22 cellular contexts compared by ENCODE assay signal in the genomic region with DNA sequence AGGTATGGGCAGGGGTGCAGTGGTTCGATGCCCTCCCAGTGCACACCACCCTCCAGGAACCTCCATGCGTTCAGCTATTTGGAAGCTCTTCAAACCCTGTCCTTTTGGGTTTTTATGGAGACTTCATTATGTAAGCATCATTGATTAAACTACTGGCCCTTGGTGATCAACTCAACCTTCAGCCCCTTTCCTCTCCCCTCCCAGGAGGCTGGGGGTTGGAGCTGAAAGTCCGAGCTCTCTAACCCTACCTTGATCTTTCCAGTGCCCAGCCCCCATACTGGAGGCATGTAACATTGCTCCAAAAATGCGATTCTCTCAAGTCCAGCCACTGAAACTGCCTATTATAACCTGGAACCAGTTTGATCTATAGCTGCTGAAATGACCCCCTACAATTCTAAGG.
A peak's percentile ranks its signal among the peaks of the same experiment; 100 is the strongest.
DNase-seq lines count a peak whose midpoint lies in the region; ATAC-seq, FAIRE-seq and TF ChIP-seq lines count a peak whose summit lies in the region.
"Had no signal": no experiment of that assay in that cellular context is flagged by ENCODE, and none has a peak within 500 bp of the region (broad histone marks: within the 10 kb centered on the region; RNA-seq: fewer than 3 reads in every experiment).

No MANE protein-coding gene starts in this region.

- TF ChIP-seq POLR2A in HepG2 (IDR thresholded peaks at IDR 0.05; ENCODE audit: insufficient read depth in 1 of 2, low read depth in 2 of 2, low read length in 2 of 2) (no peak), right lobe of liver (IDR thresholded peaks at IDR 0.05) (no peak)

- H3K27me3 Mint-ChIP-seq in stimulated activated memory B cell treated with anti-CD40 and anti-IgM and Interleukin-4, amounts not matched to agents 10 μg/mL and 1 μg/mL and 100 μg/mL, for 72 hours = no peaks in the 10 kb centered on the region
- H3K27me3 Mint-ChIP-seq: B cell had no signal

- H3K36me3 ChIP-seq in HepG2 (replicated peaks in 1 of 2; ENCODE audit: control insufficient read depth in 1 of 2, insufficient read depth in 2 of 2, low read length in 2 of 2) (no peaks in the 10 kb centered on the region), right lobe of liver (no peaks in the 10 kb centered on the region), left ventricle myocardium inferior (no peaks in the 10 kb centered on the region)
- H3K36me3 ChIP-seq: BLaER1 treated with 17β-estradiol and CSF1 and Interleukin-3, amounts not matched to agents 10 nM and 100 nM had no signal

- H3K9me3 ChIP-seq in HepG2 (ENCODE audit: low read length) = no peaks in the 10 kb centered on the region
- H3K9me3 ChIP-seq in right lobe of liver = no peaks in the 10 kb centered on the region
- no peaks in the 10 kb centered on the region for H3K9me3 ChIP-seq in left ventricle myocardium inferior (replicated peaks)
- H3K9me3 ChIP-seq: A549; BLaER1 treated with 17β-estradiol and CSF1 and Interleukin-3, amounts not matched to agents 10 nM and 100 nM; Caco-2 had no signal

- ATAC-seq in HepG2 = peak; percentile 60
- ATAC-seq in right lobe of liver = peak; percentile 6 to 74 (median 40)
- ATAC-seq in stimulated activated memory B cell treated with anti-CD40 and anti-IgM and Interleukin-4, amounts not matched to agents 10 μg/mL and 1 μg/mL and 100 μg/mL, for 72 hours = peak; percentile 18
- ATAC-seq: A549; CD8-positive, alpha-beta T cell; GM12878 had no signal

- intact Hi-C loops in HepG2 (cut with micrococcal nuclease; ENCODE audit: unreplicated experiment) = loop anchor here (10.0 kb wide), 1 partner anchor 117 kb away; no protein-coding TSS in a partner anchor
- intact Hi-C loops in right lobe of liver (cut with DNase I) = no loop called here
- intact Hi-C loops in left ventricle myocardium inferior (cut with micrococcal nuclease) = no loop called here

- no peak for TF ChIP-seq RAD21 in HepG2 (CRISPR knock-in tag; IDR thresholded peaks at IDR 0.05)

- no peaks in the 10 kb centered on the region for H3K4me1 Mint-ChIP-seq in stimulated activated memory B cell treated with anti-CD40 and anti-IgM and Interleukin-4, amounts not matched to agents 10 μg/mL and 1 μg/mL and 100 μg/mL, for 72 hours
- H3K4me1 Mint-ChIP-seq: B cell had no signal

- DNase-seq in HepG2 (ENCODE audit: low spot score) = peak; percentile 35
- peak in 2 of 3 donors; percentile 53 to 74 for DNase-seq in right lobe of liver
- DNase-seq in left ventricle myocardium inferior = no peak
- DNase-seq in GM03348 (ENCODE audit: low spot score) = no peak
- DNase-seq in 8988T = no peak
- DNase-seq: AML-193; Caco-2; Calu3; CD4-positive, alpha-beta T cell; CD8-positive, alpha-beta T cell; DMS79 treated with DMSO at 0.1 percent for 48 hours; GF-D8 had no signal

- POLR2A ChIA-PET in HepG2 (lab: Yijun Ruan, JAX) = no interaction called here

- CTCF ChIA-PET in HepG2 (lab: Yijun Ruan, JAX; ENCODE audit: low intra/inter-chr PET ratio, low total read pairs) = no interaction called here

- H3K4me2 ChIP-seq in HepG2 (ENCODE audit: low read depth, low read length) = peak overlapping the region; percentile 54; the same call in 1 of the 2 replicates
- H3K4me2 ChIP-seq: A549; BLaER1 treated with 17β-estradiol and CSF1 and Interleukin-3, amounts not matched to agents 10 nM and 100 nM had no signal

- H3K27ac Mint-ChIP-seq in stimulated activated memory B cell treated with anti-CD40 and anti-IgM and Interleukin-4, amounts not matched to agents 10 μg/mL and 1 μg/mL and 100 μg/mL, for 72 hours = no peak overlapping the region
- H3K27ac Mint-ChIP-seq: B cell; CD4-positive, alpha-beta T cell; CD8-positive, alpha-beta T cell had no signal

- H3K27me3 ChIP-seq in HepG2 (ENCODE audit: control insufficient read depth in 1 of 2, insufficient read depth in 2 of 2, low read length in 2 of 2) = no peaks in the 10 kb centered on the region
- H3K27me3 ChIP-seq in right lobe of liver = no peaks in the 10 kb centered on the region
- H3K27me3 ChIP-seq in left ventricle myocardium inferior (ENCODE audit: low read depth) = no peaks in the 10 kb centered on the region
- H3K27me3 ChIP-seq: BLaER1 treated with 17β-estradiol and CSF1 and Interleukin-3, amounts not matched to agents 10 nM and 100 nM had no signal

- no peaks in the 10 kb centered on the region for H3K79me2 ChIP-seq in HepG2 (ENCODE audit: insufficient read depth, low read length)

- FAIRE-seq in HepG2 (lab: Jason Lieb, UNC) = peak; percentile 50
- FAIRE-seq: A549, D721Med, G401.6, GM12878, GM12892, GM18507 had no signal

- H3K27ac ChIP-seq in HepG2 (ENCODE audit: extremely low read length, insufficient read depth, low read length) (peak overlapping the region; percentile 85), right lobe of liver (peak overlapping the region; percentile 13 to 82 (median 76)), left ventricle myocardium inferior (replicated peaks) (no peak overlapping the region)
- H3K27ac ChIP-seq: A549; BLaER1 treated with 17β-estradiol and CSF1 and Interleukin-3, amounts not matched to agents 10 nM and 100 nM; C4-2B had no signal

- BruUV-seq in HepG2 (replicated peaks; lab: Mats Ljungman, UMichigan) = no TSS peak

- 53% methylated on average over 4 of the region's 4 CpGs for WGBS in HepG2 (ENCODE audit: low lambda C conversion rate)
- 26% methylated on average over 4 of the region's 4 CpGs for WGBS in right lobe of liver (ENCODE audit: insufficient coverage, low coverage, low lambda C conversion rate, missing lambda C conversion rate)

- H3K4me3 Mint-ChIP-seq in stimulated activated memory B cell treated with anti-CD40 and anti-IgM and Interleukin-4, amounts not matched to agents 10 μg/mL and 1 μg/mL and 100 μg/mL, for 72 hours = no peak overlapping the region
- H3K4me3 Mint-ChIP-seq: B cell; CD4-positive, alpha-beta T cell; CD8-positive, alpha-beta T cell had no signal

- H3K36me3 Mint-ChIP-seq in stimulated activated memory B cell treated with anti-CD40 and anti-IgM and Interleukin-4, amounts not matched to agents 10 μg/mL and 1 μg/mL and 100 μg/mL, for 72 hours = no peaks in the 10 kb centered on the region
- H3K36me3 Mint-ChIP-seq: CD8-positive, alpha-beta T cell had no signal

- no peaks in the 10 kb centered on the region for H4K20me1 ChIP-seq in HepG2 (ENCODE audit: insufficient read depth, low read length)
- H4K20me1 ChIP-seq: BLaER1 treated with 17β-estradiol and CSF1 and Interleukin-3, amounts not matched to agents 10 nM and 100 nM had no signal

- no peak overlapping the region; a peak in 1 of 6 replicates for H3K4me3 ChIP-seq in HepG2 (replicated peaks in 1 of 3; ENCODE audit: insufficient read depth in 1 of 3, low read depth in 2 of 3, low read length in 3 of 3)
- peak overlapping the region in 1 of 3 donors; percentile 9 for H3K4me3 ChIP-seq in right lobe of liver
- H3K4me3 ChIP-seq in left ventricle myocardium inferior = no peak overlapping the region
- H3K4me3 ChIP-seq: A549; BLaER1 treated with 17β-estradiol and CSF1 and Interleukin-3, amounts not matched to agents 10 nM and 100 nM; GM12878 had no signal

- H3K9me3 Mint-ChIP-seq in stimulated activated memory B cell treated with anti-CD40 and anti-IgM and Interleukin-4, amounts not matched to agents 10 μg/mL and 1 μg/mL and 100 μg/mL, for 72 hours = no peaks in the 10 kb centered on the region
- H3K9me3 Mint-ChIP-seq: CD4-positive, alpha-beta T cell; CD8-positive, alpha-beta T cell had no signal

- H3K9ac ChIP-seq in HepG2 (ENCODE audit: insufficient read depth, low read depth, low read length) = peak overlapping the region; percentile 42; the same call in 1 of the 2 replicates
- H3K9ac ChIP-seq: BLaER1 treated with 17β-estradiol and CSF1 and Interleukin-3, amounts not matched to agents 10 nM and 100 nM had no signal

- TF ChIP-seq CTCF in HepG2 (CRISPR knock-in tag; IDR thresholded peaks at IDR 0.05) = no peak
- no peak for TF ChIP-seq CTCF in right lobe of liver (IDR thresholded peaks at IDR 0.05)
- no peak for TF ChIP-seq CTCF in left ventricle myocardium inferior (IDR thresholded peaks at IDR 0.05; ENCODE audit: borderline replicate concordance)

- H2AFZ ChIP-seq in HepG2 (ENCODE audit: low read length) = no peak overlapping the region

- peaks cover 66% of the 10 kb centered on the region for H3K4me1 ChIP-seq in HepG2 (ENCODE audit: insufficient read depth, low read length)
- H3K4me1 ChIP-seq in right lobe of liver = peaks cover 0 to 33% (median 6%) of the 10 kb centered on the region in 4 donors
- H3K4me1 ChIP-seq in left ventricle myocardium inferior = no peaks in the 10 kb centered on the region
- H3K4me1 ChIP-seq: A549; BLaER1 treated with 17β-estradiol and CSF1 and Interleukin-3, amounts not matched to agents 10 nM and 100 nM had no signal

- in situ Hi-C loops in HepG2 (cut with HindIII; ENCODE audit: extremely low pct_ligation_motif_present, low pct_unique_long_range_greater_than_20kb) = no loop called here

- peak in 1 of 2 experiments; percentile 79; a peak in 2 of 4 replicates for TF ChIP-seq EP300 in HepG2 (IDR thresholded peaks at IDR 0.05; ENCODE audit: low read depth in 2 of 2, low read length in 2 of 2)
- TF ChIP-seq EP300 in HepG2 (CRISPR knock-in tag; IDR thresholded peaks at IDR 0.05; ENCODE audit: borderline replicate concordance) = no peak

TF ChIP-seq in HepG2, 621 proteins besides CTCF, POLR2A, EP300 and RAD21 (continues in another document):
- TF ChIP-seq ZNF670 (CRISPR knock-in tag; IDR thresholded peaks at IDR 0.05; ENCODE audit: borderline replicate concordance) (peak; percentile 43; the same call in 1 of the 2 replicates), ZNF780A (CRISPR knock-in tag; IDR thresholded peaks at IDR 0.05) (no peak)
- TF ChIP-seq, protein P1, sequence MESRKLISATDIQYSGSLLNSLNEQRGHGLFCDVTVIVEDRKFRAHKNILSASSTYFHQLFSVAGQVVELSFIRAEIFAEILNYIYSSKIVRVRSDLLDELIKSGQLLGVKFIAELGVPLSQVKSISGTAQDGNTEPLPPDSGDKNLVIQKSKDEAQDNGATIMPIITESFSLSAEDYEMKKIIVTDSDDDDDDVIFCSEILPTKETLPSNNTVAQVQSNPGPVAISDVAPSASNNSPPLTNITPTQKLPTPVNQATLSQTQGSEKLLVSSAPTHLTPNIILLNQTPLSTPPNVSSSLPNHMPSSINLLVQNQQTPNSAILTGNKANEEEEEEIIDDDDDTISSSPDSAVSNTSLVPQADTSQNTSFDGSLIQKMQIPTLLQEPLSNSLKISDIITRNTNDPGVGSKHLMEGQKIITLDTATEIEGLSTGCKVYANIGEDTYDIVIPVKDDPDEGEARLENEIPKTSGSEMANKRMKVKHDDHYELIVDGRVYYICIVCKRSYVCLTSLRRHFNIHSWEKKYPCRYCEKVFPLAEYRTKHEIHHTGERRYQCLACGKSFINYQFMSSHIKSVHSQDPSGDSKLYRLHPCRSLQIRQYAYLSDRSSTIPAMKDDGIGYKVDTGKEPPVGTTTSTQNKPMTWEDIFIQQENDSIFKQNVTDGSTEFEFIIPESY (CRISPR knock-in tag; IDR thresholded peaks at IDR 0.05) = no peak

Comparison
In these comparisons a context has a peak if more than half of its experiments do, and no peak if none do; other contexts are left out.
1. DNase-seq: peak in HepG2 (single experiment) and right lobe of liver (2 of 3); none in left ventricle myocardium inferior (single experiment), GM03348 (single experiment) and 8988T (single experiment).
2. Peak in every context shown above with its lines, with median percentiles within 50 percentile points of each other: ATAC-seq.